In the genomic region with DNA sequence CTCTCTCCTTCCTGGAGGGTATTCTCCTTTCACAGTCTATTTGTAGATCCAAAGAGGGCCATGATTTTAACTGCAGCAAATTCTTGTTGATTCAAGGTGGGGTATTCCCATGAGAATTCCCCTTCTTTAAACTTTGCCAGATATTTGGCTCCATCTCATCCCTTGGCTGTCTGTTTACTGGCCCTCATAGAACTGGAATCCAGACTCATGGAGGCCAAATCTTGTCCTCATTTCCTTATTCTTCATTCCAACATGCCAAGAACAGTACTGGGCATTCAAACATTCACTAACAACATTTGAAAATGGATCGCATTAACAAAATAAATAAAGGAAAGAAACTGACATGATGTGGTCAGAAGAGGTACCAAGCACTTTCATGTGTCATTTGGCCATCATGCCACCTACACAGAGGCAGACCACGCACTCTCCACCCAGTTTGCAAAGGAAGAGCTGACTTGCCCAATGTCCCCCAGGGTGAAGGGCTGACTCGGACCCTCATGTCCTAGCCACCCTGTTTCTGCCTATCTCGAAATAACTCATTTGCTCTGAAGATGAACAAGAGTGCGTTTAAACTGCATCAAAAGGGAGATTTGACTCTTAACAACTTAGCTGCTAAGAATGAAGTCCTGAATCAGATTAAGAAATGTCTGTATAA, we compare ENCODE assay signal across 13 cellular contexts. TPM values are rescaled to one million over a fixed set of nuclear protein-coding genes. Genes with fewer than 3 reads are reported as not detected.
DNase-seq lines count a peak whose midpoint lies in the region; ATAC-seq, FAIRE-seq and TF ChIP-seq lines count a peak whose summit lies in the region.
"Had no signal": no experiment of that assay in that cellular context is flagged by ENCODE, and none has a peak within 500 bp of the region (broad histone marks: within the 10 kb centered on the region; RNA-seq: fewer than 3 reads in every experiment).

No MANE protein-coding gene starts in this region.

- POLR2A ChIA-PET in GM12878 (lab: Charles Lee): interaction anchor here (1.7 kb wide), 2 partner anchors 11 to 33 kb away, joined by 6 to 7 read pairs; a partner anchor contains a TSS

- no peak overlapping the region for H3K4me3 Mint-ChIP-seq in CD14-positive monocyte

- TF ChIP-seq RAD21 in GM12878 (IDR thresholded peaks at IDR 0.05; ENCODE audit: insufficient read depth, low read depth, low read length): no peak

- no peaks in the 10 kb centered on the region; the same call in 2 of the 3 replicates for H3K9me3 ChIP-seq in GM12878 (replicated peaks; ENCODE audit: control insufficient read depth, insufficient read depth, low read length)
- no peaks in the 10 kb centered on the region for H3K9me3 ChIP-seq in right lobe of liver
- H3K9me3 ChIP-seq in stomach: no peaks in the 10 kb centered on the region

- H3K27me3 ChIP-seq in GM12878 (replicated peaks in 1 of 2; ENCODE audit: control insufficient read depth in 2 of 2, insufficient read depth in 2 of 2, low read length in 1 of 2) (no peaks in the 10 kb centered on the region), right lobe of liver (no peaks in the 10 kb centered on the region), stomach (no peaks in the 10 kb centered on the region)
- H3K27me3 ChIP-seq: dorsolateral prefrontal cortex had no signal

- peaks cover 0 to 2% (median 0%) of the 10 kb centered on the region in 7 donors for H3K9me3 Mint-ChIP-seq in CD14-positive monocyte

- ATAC-seq in GM12878: no peak
- no peak for ATAC-seq in right lobe of liver

- CTCF ChIA-PET in GM12878 (lab: Yijun Ruan, JAX): interaction anchor here (1.7 kb wide), 1 partner anchor 23 kb away, joined by 5 read pairs; a partner anchor contains a TSS

- peaks cover 5% of the 10 kb centered on the region for H3K4me1 ChIP-seq in GM12878 (ENCODE audit: control insufficient read depth, insufficient read depth, low read length)
- H3K4me1 ChIP-seq in right lobe of liver: peaks cover 0 to 14% (median 6%) of the 10 kb centered on the region in 4 donors
- H3K4me1 ChIP-seq in stomach: peaks cover 5 to 48% (median 29%) of the 10 kb centered on the region in 4 donors

- no peak overlapping the region for H3K27ac Mint-ChIP-seq in CD14-positive monocyte

- no peak for TF ChIP-seq POLR2A in GM12878 (IDR thresholded peaks at IDR 0.05; ENCODE audit: low read depth, low read length)
- no peak for TF ChIP-seq POLR2A in right lobe of liver (IDR thresholded peaks at IDR 0.05)
- TF ChIP-seq POLR2A in stomach (IDR thresholded peaks at IDR 0.05): no peak

- H3K27me3 Mint-ChIP-seq in CD14-positive monocyte (ENCODE audit: low read depth in 3 of 3): no peaks in the 10 kb centered on the region

- no peak for TF ChIP-seq EP300 in GM12878 (IDR thresholded peaks at IDR 0.05; ENCODE audit: borderline replicate concordance in 1 of 2, control insufficient read depth in 1 of 2, low read depth in 2 of 2, low read length in 2 of 2)
- TF ChIP-seq EP300 in stomach (IDR thresholded peaks at IDR 0.05): no peak

- SMC1A ChIA-PET in GM12878 (lab: Charles Lee; ENCODE audit: uncharacterized antibody, unreplicated experiment): interaction anchor here (0.7 to 1.8 kb wide), 8 partner anchors 8 to 57 kb away, joined by 3 to 8 read pairs (median 4); no protein-coding TSS in a partner anchor

- no peaks in the 10 kb centered on the region for H3K79me2 ChIP-seq in GM12878 (ENCODE audit: control insufficient read depth, insufficient read depth, low read length)

- no peak overlapping the region for H3K9ac ChIP-seq in GM12878 (ENCODE audit: control insufficient read depth, insufficient read depth, low read length)

- no peak overlapping the region for H3K4me2 ChIP-seq in GM12878 (ENCODE audit: control insufficient read depth, insufficient read depth)

- peaks cover 63% of the 10 kb centered on the region for H3K4me1 Mint-ChIP-seq in CD14-positive monocyte

- H3K27ac ChIP-seq in GM12878 (ENCODE audit: control insufficient read depth, insufficient read depth): no peak overlapping the region
- peak overlapping the region in 2 of 3 donors; percentile 60 for H3K27ac ChIP-seq in right lobe of liver
- peak overlapping the region in 4 of 5 donors; percentile 48 to 79 (median 66) for H3K27ac ChIP-seq in stomach

- no peak overlapping the region for H2AFZ ChIP-seq in GM12878 (ENCODE audit: control insufficient read depth, low read depth, low read length)

- RAD21 ChIA-PET in GM12878 (lab: Charles Lee; ENCODE audit: unreplicated experiment): interaction anchor here (1.0 to 1.3 kb wide), 3 partner anchors 19 to 33 kb away, joined by 3 to 5 read pairs (median 3); a partner anchor contains a TSS

- intact Hi-C loops in GM12878 (cut with micrococcal nuclease; ENCODE audit: unreplicated experiment) (no loop called here), right lobe of liver (cut with DNase I) (no loop called here), stomach (cut with DNase I; ENCODE audit: low total_unique reads) (no loop called here), CD14-positive monocyte (cut with micrococcal nuclease) (no loop called here)

- H3K36me3 Mint-ChIP-seq in CD14-positive monocyte: peaks cover 23 to 43% of the 10 kb centered on the region in 2 donors

- H3K4me3 ChIP-seq in GM12878: no peak overlapping the region
- H3K4me3 ChIP-seq in right lobe of liver: no peak overlapping the region
- no peak overlapping the region for H3K4me3 ChIP-seq in stomach
- H3K4me3 ChIP-seq: dorsolateral prefrontal cortex had no signal

- WGBS in GM12878 (ENCODE audit: insufficient coverage, insufficient replicate concordance, low lambda C conversion rate, missing lambda C conversion rate): 30% methylated on average over 5 of the region's 5 CpGs
- WGBS in right lobe of liver (ENCODE audit: insufficient coverage, low coverage, low lambda C conversion rate, missing lambda C conversion rate): 77% methylated on average over 4 of the region's 5 CpGs
- WGBS in stomach, 5 donors: 73 to 85% (median 80%) methylated on average over 5 of the region's 5 CpGs

- H3K36me3 ChIP-seq in GM12878 (ENCODE audit: control insufficient read depth in 2 of 2, insufficient read depth in 2 of 2, low read length in 1 of 2): peaks cover 0 to 8% of the 10 kb centered on the region in 2 experiments; a peak in 3 of 4 replicates
- no peaks in the 10 kb centered on the region for H3K36me3 ChIP-seq in right lobe of liver
- H3K36me3 ChIP-seq in stomach: peaks cover 0 to 8% (median 3%) of the 10 kb centered on the region in 4 donors

- peak; percentile 25 for DNase-seq in NCI-H69 (lab: John Stamatoyannopoulos, UW)
- no peak for DNase-seq in GM12878 (ENCODE audit: low read depth, low spot score)
- no peak for DNase-seq in right lobe of liver
- no peak for DNase-seq in stomach
- DNase-seq in nucleus accumbens (lab: John Stamatoyannopoulos, UW): no peak
- no peak for DNase-seq in HuH-7.5 (ENCODE audit: low spot score)
- DNase-seq in CD14-positive monocyte (ENCODE audit: low spot score): no peak
- DNase-seq: activated CD4-positive, CD25-positive, alpha-beta regulatory T cell; activated effector memory CD4-positive, alpha-beta T cell treated with Interleukin-2 at 50 U/mL for 16 hours; Calu3; NCI-H524; stimulated activated CD8-positive, alpha-beta memory T cell treated with anti-CD3 and anti-CD28 coated beads, Interleukin-4, amount 100 ng/mL, for 48 hours had no signal

- BruUV-seq in GM12878 (replicated peaks; lab: Mats Ljungman, UMichigan): no TSS peak

- in situ Hi-C loops in GM12878 (cut with MboI): no loop called here

- FAIRE-seq in GM12878 (lab: Jason Lieb, UNC): no peak

- no peaks in the 10 kb centered on the region for H4K20me1 ChIP-seq in GM12878 (ENCODE audit: control insufficient read depth, insufficient read depth)

- TF ChIP-seq CTCF in GM12878 (IDR thresholded peaks at IDR 0.05 in 2 of 3, conservative IDR thresholded peaks at IDR 0.05 in 1 of 3; ENCODE audit: control insufficient read depth in 2 of 3, extremely low read depth in 1 of 3, insufficient read depth in 1 of 3, low read depth in 3 of 3, low read length in 3 of 3): no peak
- TF ChIP-seq CTCF in right lobe of liver (IDR thresholded peaks at IDR 0.05): no peak
- TF ChIP-seq CTCF in stomach (IDR thresholded peaks at IDR 0.05): no peak
- no peak for TF ChIP-seq CTCF in CD14-positive monocyte (IDR thresholded peaks at IDR 0.05)

RNA-seq across cellular contexts. Expression of a gene that starts 23.1 kb away (rescaled TPM):
- 20.3 and 24.2 TPM in 2 replicates for total RNA-seq in GM12878 (2013; cell fraction: nucleolus; rRNA removed)
- total RNA-seq in GM12878 (2014; rRNA removed) (54.8 and 61.1 TPM in 2 replicates), GM12878 (2014; rRNA removed; fragmentation: Illumina TruSeq; extraction: Trizol) (42.4 and 43.3 TPM in 2 replicates), GM12878 (2021) (39.5 and 46.2 TPM in 2 replicates), right lobe of liver (10 to 100 TPM; 31.7 to 80.0 (median 56.9) TPM), stomach (10 to 100 TPM; 36.2 to 59.8 (median 48.1) TPM)
- polyA plus RNA-seq in GM12878 (2011; ENCODE audit: low read depth): 36.2 TPM
- polyA plus RNA-seq in GM12878 (2011; rRNA removed) (34.4 and 55.3 TPM in 2 replicates), GM12878 (2014; fragmentation: Illumina TruSeq; extraction: Trizol) (51.9 and 58.0 TPM in 2 replicates), GM12878 (2014; fragmentation: Nextera tagmentation; extraction: Ambion mirVana) (10 to 100 TPM; 40.0 to 44.4 TPM), GM12878 (2014; rRNA removed) (48.1 and 51.3 TPM in 2 replicates), GM12878 (2016; fragmentation: Nextera tagmentation; extraction: Ambion mirVana) (100 to 1,000 TPM; 106 to 113 TPM), stomach (10 to 100 TPM; 26.3 to 36.2 (median 34.2) TPM), CD14-positive monocyte (10 to 100 TPM; 56.0 to 61.0 TPM)
- polyA plus RNA-seq in GM12878 (2011; cell fraction: cytosol; rRNA removed): 55.6 and 57.9 TPM in 2 replicates
- 60.1 and 74.9 TPM in 2 replicates for polyA plus RNA-seq in GM12878 (2011; cell fraction: nucleus; rRNA removed)
- polyA plus RNA-seq in GM12878 (2012): 30.7 and 48.1 TPM in 2 replicates
- 42.2 and 43.6 TPM in 2 replicates for polyA minus RNA-seq in GM12878 (2011; rRNA and poly(A)+ RNA removed)
- 18.4 and 21.6 TPM in 2 replicates for polyA minus RNA-seq in GM12878 (2011; cell fraction: cytosol; rRNA and poly(A)+ RNA removed)
- 31.4 and 38.0 TPM in 2 replicates for polyA minus RNA-seq in GM12878 (2011; cell fraction: nucleus; rRNA and poly(A)+ RNA removed)

RNA-seq across cellular contexts. Expression of a gene that starts 33.0 kb away (rescaled TPM):
- 18.9 and 25.4 TPM in 2 replicates for total RNA-seq in GM12878 (2013; cell fraction: nucleolus; rRNA removed)
- total RNA-seq in GM12878 (2014; rRNA removed) (16.8 and 21.3 TPM in 2 replicates), GM12878 (2014; rRNA removed; fragmentation: Illumina TruSeq; extraction: Trizol) (10.9 and 11.9 TPM in 2 replicates), GM12878 (2021) (21.2 and 24.8 TPM in 2 replicates), right lobe of liver (1 to 10 TPM; 4.4 to 7.3 (median 5.9) TPM), stomach (10 to 100 TPM in 2 of 5 donors, 1 to 10 TPM in 2, under 1 TPM in 1; 0.58 to 39.7 (median 6.7) TPM)
- polyA plus RNA-seq in GM12878 (2011; ENCODE audit: low read depth): 20.4 TPM
- polyA plus RNA-seq in GM12878 (2011; rRNA removed) (9.3 and 17.5 TPM in 2 replicates), GM12878 (2014; fragmentation: Illumina TruSeq; extraction: Trizol) (15.4 and 24.6 TPM in 2 replicates), GM12878 (2014; fragmentation: Nextera tagmentation; extraction: Ambion mirVana) (1 to 10 TPM; 2.1 to 3.3 TPM), GM12878 (2014; rRNA removed) (24.5 and 25.8 TPM in 2 replicates), GM12878 (2016; fragmentation: Nextera tagmentation; extraction: Ambion mirVana) (10 to 100 TPM; 18.7 to 29.6 TPM), stomach (1 to 10 TPM; 5.3 to 7.0 (median 5.6) TPM), CD14-positive monocyte (10 to 100 TPM; 11.8 to 17.9 TPM)
- polyA plus RNA-seq in GM12878 (2011; cell fraction: cytosol; rRNA removed): 20.8 and 23.2 TPM in 2 replicates
- 23.2 and 28.5 TPM in 2 replicates for polyA plus RNA-seq in GM12878 (2011; cell fraction: nucleus; rRNA removed)
- 30.8 and 33.5 TPM in 2 replicates for polyA plus RNA-seq in GM12878 (2012)
- polyA minus RNA-seq in GM12878 (2011; rRNA and poly(A)+ RNA removed): 10.5 and 29.3 TPM in 2 replicates
- 8.6 and 10.8 TPM in 2 replicates for polyA minus RNA-seq in GM12878 (2011; cell fraction: cytosol; rRNA and poly(A)+ RNA removed)
- polyA minus RNA-seq in GM12878 (2011; cell fraction: nucleus; rRNA and poly(A)+ RNA removed): 12.2 and 18.0 TPM in 2 replicates

RNA-seq across cellular contexts. Expression of a gene that starts 53.0 kb away (rescaled TPM):
- total RNA-seq in GM12878 (2013; cell fraction: nucleolus; rRNA removed): 86.4 and 107 TPM in 2 replicates
- total RNA-seq in GM12878 (2014; rRNA removed) (56.7 and 64.0 TPM in 2 replicates), GM12878 (2014; rRNA removed; fragmentation: Illumina TruSeq; extraction: Trizol) (39.5 and 39.9 TPM in 2 replicates), GM12878 (2021) (45.8 and 50.1 TPM in 2 replicates), right lobe of liver (10 to 100 TPM; 26.9 to 41.0 (median 34.1) TPM), stomach (100 to 1,000 TPM in 2 of 5 donors, 10 to 100 TPM in 3; 17.5 to 309 (median 49.2) TPM)
- 22.3 TPM for polyA plus RNA-seq in GM12878 (2011; ENCODE audit: low read depth)
- polyA plus RNA-seq in GM12878 (2011; rRNA removed) (55.8 and 80.4 TPM in 2 replicates), GM12878 (2014; fragmentation: Illumina TruSeq; extraction: Trizol) (41.6 and 45.4 TPM in 2 replicates), GM12878 (2014; fragmentation: Nextera tagmentation; extraction: Ambion mirVana) (10 to 100 TPM; 35.1 to 39.0 TPM), GM12878 (2014; rRNA removed) (34.5 and 43.7 TPM in 2 replicates), GM12878 (2016; fragmentation: Nextera tagmentation; extraction: Ambion mirVana) (10 to 100 TPM; 65.9 to 76.3 TPM), stomach (10 to 100 TPM; 23.3 to 42.0 (median 30.8) TPM), CD14-positive monocyte (10 to 100 TPM; 63.2 to 65.5 TPM)
- 55.1 and 82.5 TPM in 2 replicates for polyA plus RNA-seq in GM12878 (2011; cell fraction: cytosol; rRNA removed)
- 50.5 and 54.2 TPM in 2 replicates for polyA plus RNA-seq in GM12878 (2011; cell fraction: nucleus; rRNA removed)
- polyA plus RNA-seq in GM12878 (2012): 26.3 and 35.4 TPM in 2 replicates
- 65.1 and 93.8 TPM in 2 replicates for polyA minus RNA-seq in GM12878 (2011; rRNA and poly(A)+ RNA removed)
- 34.7 and 42.1 TPM in 2 replicates for polyA minus RNA-seq in GM12878 (2011; cell fraction: cytosol; rRNA and poly(A)+ RNA removed)
- polyA minus RNA-seq in GM12878 (2011; cell fraction: nucleus; rRNA and poly(A)+ RNA removed): 27.9 and 43.3 TPM in 2 replicates

RNA-seq across cellular contexts. Expression of a gene that starts 57.6 kb away (rescaled TPM):
- total RNA-seq in GM12878 (2013; cell fraction: nucleolus; rRNA removed): 109 and 115 TPM in 2 replicates
- total RNA-seq in GM12878 (2014; rRNA removed): 19.5 and 26.1 TPM in 2 replicates
- 26.1 and 28.4 TPM in 2 replicates for total RNA-seq in GM12878 (2014; rRNA removed; fragmentation: Illumina TruSeq; extraction: Trizol)
- total RNA-seq in GM12878 (2021): 40.1 and 45.8 TPM in 2 replicates
- 16.9 TPM for polyA plus RNA-seq in GM12878 (2011; ENCODE audit: low read depth)
- polyA plus RNA-seq in GM12878 (2011; rRNA removed): 20.5 and 24.2 TPM in 2 replicates
- polyA plus RNA-seq in GM12878 (2011; cell fraction: cytosol; rRNA removed): 21.1 and 27.5 TPM in 2 replicates
- 47.7 and 49.1 TPM in 2 replicates for polyA plus RNA-seq in GM12878 (2011; cell fraction: nucleus; rRNA removed)
- 20.5 and 24.9 TPM in 2 replicates for polyA plus RNA-seq in GM12878 (2012)
- 30.6 and 40.2 TPM in 2 replicates for polyA plus RNA-seq in GM12878 (2014; fragmentation: Illumina TruSeq; extraction: Trizol)
- polyA plus RNA-seq in GM12878 (2014; fragmentation: Nextera tagmentation; extraction: Ambion mirVana): 1 to 10 TPM; 6.6 to 8.7 TPM
- 15.9 and 19.9 TPM in 2 replicates for polyA plus RNA-seq in GM12878 (2014; rRNA removed)
- 10 to 100 TPM; 41.2 to 44.5 TPM for polyA plus RNA-seq in GM12878 (2016; fragmentation: Nextera tagmentation; extraction: Ambion mirVana)
- 43.1 and 50.0 TPM in 2 replicates for polyA minus RNA-seq in GM12878 (2011; rRNA and poly(A)+ RNA removed)
- 14.2 and 15.8 TPM in 2 replicates for polyA minus RNA-seq in GM12878 (2011; cell fraction: cytosol; rRNA and poly(A)+ RNA removed)
- 27.4 and 50.0 TPM in 2 replicates for polyA minus RNA-seq in GM12878 (2011; cell fraction: nucleus; rRNA and poly(A)+ RNA removed)
- 10 to 100 TPM; 10.8 to 21.3 (median 15.2) TPM for total RNA-seq in right lobe of liver
- total RNA-seq in stomach: 10 to 100 TPM in 4 of 5 donors, 1 to 10 TPM in 1; 9.3 to 92.4 (median 31.2) TPM
- polyA plus RNA-seq in stomach: 10 to 100 TPM in 1 of 3 donors, 1 to 10 TPM in 2; 5.0 to 12.7 (median 9.0) TPM
- 10 to 100 TPM; 17.5 to 28.1 TPM for polyA plus RNA-seq in CD14-positive monocyte
